In genomic region chr12:104039769-104040168, GRCh38 we compare ENCODE assay signal across 9 cellular contexts. TPM values are rescaled to one million over a fixed set of nuclear protein-coding genes. Genes with fewer than 3 reads are reported as not detected.
"Had no signal": no experiment of that assay in that cellular context is flagged by ENCODE, and none has a peak within 500 bp of the region (broad histone marks: within the 10 kb centered on the region; RNA-seq: fewer than 3 reads in every experiment).

No MANE protein-coding gene starts in this region.

RNA-seq across cellular contexts. Expression of gene GLT8D2, which starts 10.2 kb away (rescaled TPM):
- total RNA-seq: activated B cell treated with CpG ODN at 0.5 μM for 24 hours; activated CD4-positive, alpha-beta memory T cell treated with anti-CD3 and anti-CD28 coated beads for 36 hours; activated CD4-positive, alpha-beta memory T cell treated with anti-CD3 and anti-CD28 coated beads, Interleukin-2, amount 10 ng/mL, durations not matched to agents 7 days and 5 days; activated CD4-positive, alpha-beta T cell treated with anti-CD3 and anti-CD28 coated beads, Interleukin-2, amount 10 ng/mL, durations not matched to agents 24 days and 14 days; activated CD4-positive, alpha-beta T cell treated with anti-CD3 and anti-CD28 coated beads, Interleukin-2, amount 10 ng/mL, durations not matched to agents 7 days and 5 days; activated CD8-positive, alpha-beta T cell treated with anti-CD3 and anti-CD28 coated beads for 36 hours; activated CD8-positive, alpha-beta T cell treated with anti-CD3 and anti-CD28 coated beads, Interleukin-2, amount 10 ng/mL, durations not matched to agents 7 days and 5 days; T-helper 17 cell; T-helper 2 cell treated with Interferon-gamma antibody and Interleukin-4, amounts not matched to agents 100 ng/mL and 5 ng/mL, for 36 hours had no signal
